ENCODE assay signal across 10 cellular contexts in genomic region chr1:59718064-59718988, GRCh38.
DNase-seq lines count a peak whose midpoint lies in the region; ATAC-seq and TF ChIP-seq lines count a peak whose summit lies in the region.
"Had no signal": no experiment of that assay in that cellular context is flagged by ENCODE, and none has a peak within 500 bp of the region (broad histone marks: within the 10 kb centered on the region; RNA-seq: fewer than 3 reads in every experiment).

No MANE protein-coding gene starts in this region.

- peaks cover 8 to 29% (median 27%) of the 10 kb centered on the region in 3 donors for H3K4me1 ChIP-seq in skeletal muscle tissue (ENCODE audit: control insufficient read depth in 3 of 3, insufficient read depth in 3 of 3, low read length in 3 of 3)

- no peaks in the 10 kb centered on the region for H3K36me3 ChIP-seq in skeletal muscle tissue (ENCODE audit: control insufficient read depth in 3 of 3, insufficient read depth in 3 of 3, low read length in 3 of 3)

- TF ChIP-seq CTCF in fibroblast of pulmonary artery (IDR thresholded peaks at IDR 0.05; ENCODE audit: low read length, missing control alignments): peak; percentile 22

- DNase-seq in DMS 273 (lab: John Stamatoyannopoulos, UW; ENCODE audit: unreplicated experiment) (peak; percentile 72), DMS 273 treated with DMSO at 0.1 percent for 48 hours (lab: John Stamatoyannopoulos, UW) (no peak), OCI-M1 (lab: John Stamatoyannopoulos, UW) (peak; percentile 53), fibroblast of pulmonary artery (ENCODE audit: low read depth) (no peak), retina (no peak)
- DNase-seq: 8988T; stimulated activated CD4-positive, alpha-beta T cell treated with anti-CD3 and anti-CD28 coated beads, Interleukin-1b, Interleukin-23, amount 100 ng/mL, for 48 hours had no signal

- H3K4me3 ChIP-seq in fibroblast of pulmonary artery (replicated peaks; ENCODE audit: low read depth, low read length): no peak overlapping the region
- no peak overlapping the region for H3K4me3 ChIP-seq in skeletal muscle tissue (ENCODE audit: low read length in 3 of 3)

- no peak for ATAC-seq in GM21423 (IDR thresholded peaks at IDR 0.05; ENCODE audit: unreplicated experiment)
- ATAC-seq in GM21825 (IDR thresholded peaks at IDR 0.05; ENCODE audit: unreplicated experiment): no peak

- no peaks in the 10 kb centered on the region for H3K27me3 ChIP-seq in skeletal muscle tissue (ENCODE audit: control insufficient read depth in 3 of 3, insufficient read depth in 3 of 3, low read length in 3 of 3)

- no peaks in the 10 kb centered on the region for H3K9me3 ChIP-seq in skeletal muscle tissue (ENCODE audit: control insufficient read depth in 3 of 3, low read length in 3 of 3)

- no peak overlapping the region for H3K9ac ChIP-seq in skeletal muscle tissue (ENCODE audit: low read depth in 1 of 3, low read length in 3 of 3)

- peak overlapping the region; percentile 57 for H3K27ac ChIP-seq in skeletal muscle tissue (ENCODE audit: low read depth, low read length)

Comparison
In these comparisons a context has a peak if more than half of its experiments do, and no peak if none do; other contexts are left out.
1. DNase-seq: peak in DMS 273 (single experiment) and OCI-M1 (single experiment); none in DMS 273 treated with DMSO at 0.1 percent for 48 hours (single experiment), fibroblast of pulmonary artery (single experiment) and retina (single experiment).